In the genomic region with DNA sequence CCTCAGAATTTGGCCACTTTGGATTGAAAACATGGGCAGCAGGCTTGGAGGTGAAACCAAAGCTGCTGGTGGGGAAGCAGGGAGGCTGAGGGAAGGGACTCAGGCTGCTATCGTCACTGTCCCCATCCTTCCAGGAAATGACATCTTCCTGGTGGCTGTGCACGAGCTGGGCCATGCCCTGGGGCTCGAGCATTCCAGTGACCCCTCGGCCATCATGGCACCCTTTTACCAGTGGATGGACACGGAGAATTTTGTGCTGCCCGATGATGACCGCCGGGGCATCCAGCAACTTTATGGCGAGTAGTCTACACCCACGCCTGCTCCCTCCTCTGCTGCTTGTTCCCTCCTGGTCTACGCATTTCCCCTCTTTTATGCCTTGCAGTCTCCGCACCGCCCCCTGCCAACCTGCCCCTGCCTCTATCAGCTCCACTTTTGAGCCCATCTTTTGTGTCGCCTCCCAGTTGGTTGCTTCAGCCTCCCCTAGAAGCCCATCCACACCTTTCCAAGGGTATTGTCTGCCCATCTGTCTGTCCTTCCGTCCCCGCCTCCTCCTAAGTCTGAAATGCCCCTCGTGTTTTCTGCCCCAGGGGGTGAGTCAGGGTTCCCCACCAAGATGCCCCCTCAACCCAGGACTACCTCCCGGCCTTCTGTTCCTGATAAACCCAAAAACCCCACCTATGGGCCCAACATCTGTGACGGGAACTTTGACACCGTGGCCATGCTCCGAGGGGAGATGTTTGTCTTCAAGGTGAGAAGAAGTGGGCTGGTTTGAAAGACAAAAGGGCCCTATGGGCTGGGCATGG, we compare ENCODE assay signal across 1 cellular context.
TF ChIP-seq lines count a peak whose summit lies in the region.

No MANE protein-coding gene starts in this region.

TF ChIP-seq in IMR-90, 13 proteins besides CTCF, POLR2A, EP300 and RAD21:
- TF ChIP-seq BHLHE40 (IDR thresholded peaks at IDR 0.05; ENCODE audit: low read depth, low read length) (no peak), RCOR1 (IDR thresholded peaks at IDR 0.05; ENCODE audit: insufficient replicate concordance, low read length) (no peak), CEBPB (IDR thresholded peaks at IDR 0.05; ENCODE audit: low read depth, low read length) (no peak), NFE2L2 (IDR thresholded peaks at IDR 0.05; ENCODE audit: low read depth, low read length) (no peak), MAFK (IDR thresholded peaks at IDR 0.05; ENCODE audit: low read depth, low read length) (no peak), MXI1 (IDR thresholded peaks at IDR 0.05; ENCODE audit: borderline replicate concordance, low read depth, low read length) (no peak), MAZ (IDR thresholded peaks at IDR 0.05; ENCODE audit: borderline replicate concordance, low read depth, low read length) (no peak), SMC3 (IDR thresholded peaks at IDR 0.05; ENCODE audit: low read depth, low read length) (no peak), RFX5 (IDR thresholded peaks at IDR 0.05; ENCODE audit: low read depth, low read length) (no peak)
- TF ChIP-seq, protein P1, sequence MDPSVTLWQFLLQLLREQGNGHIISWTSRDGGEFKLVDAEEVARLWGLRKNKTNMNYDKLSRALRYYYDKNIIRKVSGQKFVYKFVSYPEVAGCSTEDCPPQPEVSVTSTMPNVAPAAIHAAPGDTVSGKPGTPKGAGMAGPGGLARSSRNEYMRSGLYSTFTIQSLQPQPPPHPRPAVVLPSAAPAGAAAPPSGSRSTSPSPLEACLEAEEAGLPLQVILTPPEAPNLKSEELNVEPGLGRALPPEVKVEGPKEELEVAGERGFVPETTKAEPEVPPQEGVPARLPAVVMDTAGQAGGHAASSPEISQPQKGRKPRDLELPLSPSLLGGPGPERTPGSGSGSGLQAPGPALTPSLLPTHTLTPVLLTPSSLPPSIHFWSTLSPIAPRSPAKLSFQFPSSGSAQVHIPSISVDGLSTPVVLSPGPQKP (IDR thresholded peaks at IDR 0.05; ENCODE audit: borderline replicate concordance, low read depth, low read length) = no peak
- TF ChIP-seq, protein P2, sequence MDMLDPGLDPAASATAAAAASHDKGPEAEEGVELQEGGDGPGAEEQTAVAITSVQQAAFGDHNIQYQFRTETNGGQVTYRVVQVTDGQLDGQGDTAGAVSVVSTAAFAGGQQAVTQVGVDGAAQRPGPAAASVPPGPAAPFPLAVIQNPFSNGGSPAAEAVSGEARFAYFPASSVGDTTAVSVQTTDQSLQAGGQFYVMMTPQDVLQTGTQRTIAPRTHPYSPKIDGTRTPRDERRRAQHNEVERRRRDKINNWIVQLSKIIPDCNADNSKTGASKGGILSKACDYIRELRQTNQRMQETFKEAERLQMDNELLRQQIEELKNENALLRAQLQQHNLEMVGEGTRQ (IDR thresholded peaks at IDR 0.05; ENCODE audit: low read depth, low read length) = no peak
